ENCODE assay signal across 1 cellular context in the genomic region with DNA sequence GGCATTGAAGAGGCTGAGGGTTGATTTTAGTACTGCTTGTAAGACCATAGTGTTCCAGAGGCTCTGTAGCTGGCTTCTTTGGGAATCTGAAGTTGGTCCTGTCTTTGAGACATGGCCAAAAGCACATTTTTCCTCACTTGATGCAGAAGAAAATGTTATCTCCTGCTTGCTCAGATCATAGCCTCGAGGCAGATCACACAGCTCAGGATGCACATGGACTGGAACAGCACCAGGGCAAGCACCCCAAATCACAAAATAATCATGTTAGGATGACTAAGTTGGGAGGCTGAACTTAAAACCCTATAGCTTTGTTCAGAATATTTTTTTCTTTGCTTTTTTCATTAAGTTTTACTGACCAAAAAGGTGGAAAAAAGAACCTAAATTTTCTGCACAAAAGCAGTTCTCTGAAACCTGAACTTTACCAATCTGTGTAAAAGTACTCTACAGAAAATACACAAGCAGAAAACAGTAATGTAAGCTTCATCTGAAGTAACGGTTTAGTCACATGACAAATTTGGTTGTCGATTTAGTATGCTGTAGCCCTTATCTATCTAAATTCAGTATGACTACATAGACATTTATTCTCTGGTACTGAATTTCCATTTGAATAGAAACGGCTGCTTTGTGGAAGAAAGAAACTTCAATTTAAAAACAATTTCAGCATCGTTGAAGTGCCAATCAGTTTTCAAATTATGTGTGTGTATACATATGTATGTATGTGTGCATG.
TF ChIP-seq lines count a peak whose summit lies in the region.

No MANE protein-coding gene starts in this region.

TF ChIP-seq in endothelial cell of umbilical vein, 7 proteins besides CTCF, POLR2A, EP300 and RAD21:
- no peak for TF ChIP-seq GATA2 (IDR thresholded peaks at IDR 0.05; ENCODE audit: insufficient read depth, insufficient read length, low read depth, low read length)
- TF ChIP-seq, protein P1, sequence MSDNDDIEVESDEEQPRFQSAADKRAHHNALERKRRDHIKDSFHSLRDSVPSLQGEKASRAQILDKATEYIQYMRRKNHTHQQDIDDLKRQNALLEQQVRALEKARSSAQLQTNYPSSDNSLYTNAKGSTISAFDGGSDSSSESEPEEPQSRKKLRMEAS (IDR thresholded peaks at IDR 0.05; ENCODE audit: insufficient read depth, insufficient read length), result no peak
